In the genomic region with DNA sequence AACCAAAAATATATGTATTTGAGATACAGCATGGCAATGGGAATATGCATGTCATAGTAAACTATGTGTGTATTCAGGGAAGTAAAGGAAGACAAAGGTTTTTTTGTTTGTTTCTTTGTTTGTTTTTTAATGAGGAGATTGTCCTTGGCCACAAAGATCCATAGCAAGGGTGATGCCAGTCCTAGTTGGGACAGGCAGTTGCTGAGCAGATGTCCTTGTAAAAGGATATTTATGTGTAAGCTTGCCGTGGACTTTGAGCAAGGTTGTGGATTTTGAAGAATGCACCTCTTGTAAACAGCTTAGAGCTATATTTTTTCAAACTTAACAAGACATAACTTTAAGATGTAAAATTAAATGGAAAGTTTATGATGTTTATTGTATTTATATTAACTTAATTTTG, we compare ENCODE assay signal across 7 cellular contexts.
"Had no signal": no experiment of that assay in that cellular context is flagged by ENCODE, and none has a peak within 500 bp of the region (broad histone marks: within the 10 kb centered on the region; RNA-seq: fewer than 3 reads in every experiment).

No MANE protein-coding gene starts in this region.

- H3K4me3 Mint-ChIP-seq: IgD-negative memory B cell had no signal

- H3K27ac ChIP-seq: HL-60 had no signal

- H3K36me3 Mint-ChIP-seq: IgD-negative memory B cell had no signal

- H3K4me1 Mint-ChIP-seq: IgD-negative memory B cell had no signal

- H3K4me3 ChIP-seq: K562 had no signal

- H3K27me3 Mint-ChIP-seq: IgD-negative memory B cell had no signal

- DNase-seq: IMR-90, KBM-7, KG1 had no signal

- FAIRE-seq: HTR-8/SVneo, K562 had no signal

- H3K27ac Mint-ChIP-seq: IgD-negative memory B cell had no signal
